Comparison of ENCODE assay signal across 12 cellular contexts in the genomic region with DNA sequence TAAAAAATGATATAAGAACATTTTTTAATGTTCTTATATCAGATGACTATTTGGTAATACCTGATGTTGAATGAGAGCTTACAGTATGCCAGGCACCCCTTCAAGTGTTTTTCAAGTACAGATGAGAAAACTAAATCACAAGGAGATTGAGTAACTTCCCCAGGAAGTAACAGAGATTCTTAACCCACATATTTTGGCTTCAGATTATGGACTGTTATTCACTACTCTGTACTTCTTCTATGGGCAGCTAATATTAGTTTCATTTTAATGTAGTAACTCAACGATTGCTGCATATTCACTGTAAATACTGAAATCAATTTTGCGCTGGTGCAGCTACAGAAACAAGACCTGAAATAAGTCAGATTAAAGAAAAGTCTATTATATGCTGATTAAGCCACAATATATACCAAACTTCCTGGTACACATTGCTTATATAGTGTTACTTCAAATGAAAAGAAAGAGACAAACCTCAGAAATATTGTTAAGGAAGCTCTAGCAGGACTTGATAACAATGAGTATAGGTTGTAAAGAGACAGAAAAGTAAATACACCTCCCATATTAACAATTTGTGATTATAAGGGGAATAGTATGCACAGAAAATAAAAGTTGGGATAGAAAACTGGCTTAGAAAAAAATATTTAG. TPM values are rescaled to one million over a fixed set of nuclear protein-coding genes. Genes with fewer than 3 reads are reported as not detected.
DNase-seq lines count a peak whose midpoint lies in the region; ATAC-seq and TF ChIP-seq lines count a peak whose summit lies in the region.
"Had no signal": no experiment of that assay in that cellular context is flagged by ENCODE, and none has a peak within 500 bp of the region (broad histone marks: within the 10 kb centered on the region; RNA-seq: fewer than 3 reads in every experiment).

No MANE protein-coding gene starts in this region.

- H3K4me1 ChIP-seq in left ventricle myocardium inferior = peaks cover 46% of the 10 kb centered on the region
- H3K4me1 ChIP-seq in upper lobe of right lung = peaks cover 41% of the 10 kb centered on the region

- H3K9me3 ChIP-seq in left ventricle myocardium inferior (replicated peaks) = peaks cover 8% of the 10 kb centered on the region
- H3K9me3 ChIP-seq in upper lobe of right lung = no peaks in the 10 kb centered on the region
- H3K9me3 ChIP-seq: BE2C had no signal

- DNase-seq in Right ventricle myocardium inferior (ENCODE audit: missing footprints) = no peak
- DNase-seq in cardiac septum (ENCODE audit: low spot score) = no peak
- no peak for DNase-seq in left ventricle myocardium inferior
- DNase-seq in upper lobe of right lung = no peak
- DNase-seq in NCI-H1694 treated with DMSO at 0.1 percent for 48 hours (lab: John Stamatoyannopoulos, UW) = no peak
- DNase-seq in NCI-H187 (lab: John Stamatoyannopoulos, UW) = no peak
- no peak for DNase-seq in superior temporal gyrus (ENCODE audit: extremely low spot score)
- DNase-seq: activated gamma-delta T cell, BE2C, WERI-Rb-1 had no signal

- intact Hi-C loops in Right ventricle myocardium inferior (cut with DNase I) (no loop called here), cardiac septum (cut with DNase I) (no loop called here), left ventricle myocardium inferior (cut with micrococcal nuclease) (no loop called here), upper lobe of right lung (cut with DNase I) (no loop called here)

- H3K36me3 ChIP-seq in left ventricle myocardium inferior (no peaks in the 10 kb centered on the region), upper lobe of right lung (no peaks in the 10 kb centered on the region)
- H3K36me3 ChIP-seq: BE2C, WERI-Rb-1 had no signal

- H3K4me3 ChIP-seq in WI38 (ENCODE audit: low read depth, low read length) = peak overlapping the region; percentile 25; the same call in 1 of the 2 replicates
- peak overlapping the region; percentile 18 for H3K4me3 ChIP-seq in left ventricle myocardium inferior
- peak overlapping the region; percentile 34 for H3K4me3 ChIP-seq in upper lobe of right lung
- H3K4me3 ChIP-seq: K562 had no signal

- no peaks in the 10 kb centered on the region for H3K27me3 ChIP-seq in left ventricle myocardium inferior (ENCODE audit: low read depth)
- no peaks in the 10 kb centered on the region for H3K27me3 ChIP-seq in upper lobe of right lung
- H3K27me3 ChIP-seq: BE2C had no signal

- TF ChIP-seq CTCF in WI38 (IDR thresholded peaks at IDR 0.05; ENCODE audit: low read depth, low read length) (no peak), left ventricle myocardium inferior (IDR thresholded peaks at IDR 0.05; ENCODE audit: borderline replicate concordance) (no peak), upper lobe of right lung (IDR thresholded peaks at IDR 0.05) (no peak)

- ATAC-seq in Right ventricle myocardium inferior (peak; percentile 67), upper lobe of right lung (peak; percentile 90)
- ATAC-seq: K562 had no signal

- H3K27ac ChIP-seq in left ventricle myocardium inferior (replicated peaks) = peak overlapping the region; percentile 45
- H3K27ac ChIP-seq in upper lobe of right lung = peak overlapping the region; percentile 53
- H3K27ac ChIP-seq: WERI-Rb-1 had no signal

RNA-seq across cellular contexts. Expression of a gene that starts 19.7 kb away (rescaled TPM):
- 12.3 TPM for total RNA-seq in Right ventricle myocardium inferior
- total RNA-seq in cardiac septum = 7.3 TPM
- total RNA-seq in left ventricle myocardium inferior = 9.2 TPM
- 82.7 TPM for total RNA-seq in upper lobe of right lung
